1 cellular context compared by ENCODE assay signal in genomic region chrX:118147771-118148170, GRCh38. TPM values are rescaled to one million over a fixed set of nuclear protein-coding genes. Genes with fewer than 3 reads are reported as not detected.
"Had no signal": no experiment of that assay in that cellular context is flagged by ENCODE, and none has a peak within 500 bp of the region (broad histone marks: within the 10 kb centered on the region; RNA-seq: fewer than 3 reads in every experiment).

No MANE protein-coding gene starts in this region.

RNA-seq across cellular contexts. Expression of gene KLHL13, which starts 31.2 kb away (rescaled TPM):
- total RNA-seq: G401 had no signal
